In the genomic region with DNA sequence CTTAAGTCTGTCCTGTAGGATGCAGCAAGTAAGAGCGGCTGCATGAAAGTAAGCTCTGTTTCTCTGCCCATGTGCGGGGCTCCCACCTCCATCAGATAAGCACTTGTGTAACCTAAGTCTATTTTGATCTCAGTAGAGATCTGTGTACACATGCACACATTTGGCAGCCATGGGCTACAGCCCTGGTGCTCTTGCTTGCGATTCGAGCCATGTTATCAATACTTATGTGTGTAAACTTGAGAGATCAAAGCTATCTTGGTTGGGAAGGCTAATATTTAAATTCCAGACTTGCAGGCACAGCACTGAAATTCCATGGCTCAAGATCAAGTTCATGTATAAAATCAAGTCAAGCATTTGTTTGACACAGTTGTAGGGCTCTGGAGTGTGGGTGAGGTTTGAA, we compare ENCODE assay signal across 1 cellular context.
A peak's percentile ranks its signal among the peaks of the same experiment; 100 is the strongest.
TF ChIP-seq lines count a peak whose summit lies in the region.

No MANE protein-coding gene starts in this region.

TF ChIP-seq in HepG2, 621 proteins besides CTCF, POLR2A, EP300 and RAD21 (continued from another document and continues in another):
- TF ChIP-seq, protein P1, sequence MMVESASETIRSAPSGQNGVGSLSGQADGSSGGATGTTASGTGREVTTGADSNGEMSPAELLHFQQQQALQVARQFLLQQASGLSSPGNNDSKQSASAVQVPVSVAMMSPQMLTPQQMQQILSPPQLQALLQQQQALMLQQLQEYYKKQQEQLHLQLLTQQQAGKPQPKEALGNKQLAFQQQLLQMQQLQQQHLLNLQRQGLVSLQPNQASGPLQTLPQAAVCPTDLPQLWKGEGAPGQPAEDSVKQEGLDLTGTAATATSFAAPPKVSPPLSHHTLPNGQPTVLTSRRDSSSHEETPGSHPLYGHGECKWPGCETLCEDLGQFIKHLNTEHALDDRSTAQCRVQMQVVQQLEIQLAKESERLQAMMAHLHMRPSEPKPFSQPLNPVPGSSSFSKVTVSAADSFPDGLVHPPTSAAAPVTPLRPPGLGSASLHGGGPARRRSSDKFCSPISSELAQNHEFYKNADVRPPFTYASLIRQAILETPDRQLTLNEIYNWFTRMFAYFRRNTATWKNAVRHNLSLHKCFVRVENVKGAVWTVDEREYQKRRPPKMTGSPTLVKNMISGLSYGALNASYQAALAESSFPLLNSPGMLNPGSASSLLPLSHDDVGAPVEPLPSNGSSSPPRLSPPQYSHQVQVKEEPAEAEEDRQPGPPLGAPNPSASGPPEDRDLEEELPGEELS (CRISPR knock-in tag; IDR thresholded peaks at IDR 0.05), result peak; percentile 97
- TF ChIP-seq NKX3-1 (CRISPR knock-in tag; IDR thresholded peaks at IDR 0.05), result peak; percentile 79; the same call in 1 of the 2 replicates
- TF ChIP-seq, protein P2, sequence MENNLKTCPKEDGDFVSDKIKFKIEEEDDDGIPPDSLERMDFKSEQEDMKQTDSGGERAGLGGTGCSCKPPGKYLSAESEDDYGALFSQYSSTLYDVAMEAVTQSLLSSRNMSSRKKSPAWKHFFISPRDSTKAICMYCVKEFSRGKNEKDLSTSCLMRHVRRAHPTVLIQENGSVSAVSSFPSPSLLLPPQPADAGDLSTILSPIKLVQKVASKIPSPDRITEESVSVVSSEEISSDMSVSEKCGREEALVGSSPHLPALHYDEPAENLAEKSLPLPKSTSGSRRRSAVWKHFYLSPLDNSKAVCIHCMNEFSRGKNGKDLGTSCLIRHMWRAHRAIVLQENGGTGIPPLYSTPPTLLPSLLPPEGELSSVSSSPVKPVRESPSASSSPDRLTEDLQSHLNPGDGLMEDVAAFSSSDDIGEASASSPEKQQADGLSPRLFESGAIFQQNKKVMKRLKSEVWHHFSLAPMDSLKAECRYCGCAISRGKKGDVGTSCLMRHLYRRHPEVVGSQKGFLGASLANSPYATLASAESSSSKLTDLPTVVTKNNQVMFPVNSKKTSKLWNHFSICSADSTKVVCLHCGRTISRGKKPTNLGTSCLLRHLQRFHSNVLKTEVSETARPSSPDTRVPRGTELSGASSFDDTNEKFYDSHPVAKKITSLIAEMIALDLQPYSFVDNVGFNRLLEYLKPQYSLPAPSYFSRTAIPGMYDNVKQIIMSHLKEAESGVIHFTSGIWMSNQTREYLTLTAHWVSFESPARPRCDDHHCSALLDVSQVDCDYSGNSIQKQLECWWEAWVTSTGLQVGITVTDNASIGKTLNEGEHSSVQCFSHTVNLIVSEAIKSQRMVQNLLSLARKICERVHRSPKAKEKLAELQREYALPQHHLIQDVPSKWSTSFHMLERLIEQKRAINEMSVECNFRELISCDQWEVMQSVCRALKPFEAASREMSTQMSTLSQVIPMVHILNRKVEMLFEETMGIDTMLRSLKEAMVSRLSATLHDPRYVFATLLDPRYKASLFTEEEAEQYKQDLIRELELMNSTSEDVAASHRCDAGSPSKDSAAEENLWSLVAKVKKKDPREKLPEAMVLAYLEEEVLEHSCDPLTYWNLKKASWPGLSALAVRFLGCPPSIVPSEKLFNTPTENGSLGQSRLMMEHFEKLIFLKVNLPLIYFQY (CRISPR knock-in tag; IDR thresholded peaks at IDR 0.05; ENCODE audit: borderline replicate concordance), result peak; percentile 59; the same call in 1 of the 2 replicates
- TF ChIP-seq ELF4 (CRISPR knock-in tag; IDR thresholded peaks at IDR 0.05; ENCODE audit: borderline replicate concordance), result no peak
- TF ChIP-seq AHR (CRISPR knock-in tag; IDR thresholded peaks at IDR 0.05), result no peak
- TF ChIP-seq TCF12 (IDR thresholded peaks at IDR 0.05), result no peak
- TF ChIP-seq TCF12 (CRISPR knock-in tag; IDR thresholded peaks at IDR 0.05), result peak; percentile 96
- peak; percentile 81 for TF ChIP-seq FOXK2 (IDR thresholded peaks at IDR 0.05)
- TF ChIP-seq, protein P3, sequence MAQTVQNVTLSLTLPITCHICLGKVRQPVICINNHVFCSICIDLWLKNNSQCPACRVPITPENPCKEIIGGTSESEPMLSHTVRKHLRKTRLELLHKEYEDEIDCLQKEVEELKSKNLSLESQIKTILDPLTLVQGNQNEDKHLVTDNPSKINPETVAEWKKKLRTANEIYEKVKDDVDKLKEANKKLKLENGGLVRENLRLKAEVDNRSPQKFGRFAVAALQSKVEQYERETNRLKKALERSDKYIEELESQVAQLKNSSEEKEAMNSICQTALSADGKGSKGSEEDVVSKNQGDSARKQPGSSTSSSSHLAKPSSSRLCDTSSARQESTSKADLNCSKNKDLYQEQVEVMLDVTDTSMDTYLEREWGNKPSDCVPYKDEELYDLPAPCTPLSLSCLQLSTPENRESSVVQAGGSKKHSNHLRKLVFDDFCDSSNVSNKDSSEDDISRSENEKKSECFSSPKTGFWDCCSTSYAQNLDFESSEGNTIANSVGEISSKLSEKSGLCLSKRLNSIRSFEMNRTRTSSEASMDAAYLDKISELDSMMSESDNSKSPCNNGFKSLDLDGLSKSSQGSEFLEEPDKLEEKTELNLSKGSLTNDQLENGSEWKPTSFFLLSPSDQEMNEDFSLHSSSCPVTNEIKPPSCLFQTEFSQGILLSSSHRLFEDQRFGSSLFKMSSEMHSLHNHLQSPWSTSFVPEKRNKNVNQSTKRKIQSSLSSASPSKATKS (CRISPR knock-in tag; IDR thresholded peaks at IDR 0.05), result no peak
- TF ChIP-seq SIX1 (CRISPR knock-in tag; IDR thresholded peaks at IDR 0.05; ENCODE audit: borderline replicate concordance), result peak; percentile 90
- TF ChIP-seq MEF2D (CRISPR knock-in tag; IDR thresholded peaks at IDR 0.05), result peak; percentile 99
- TF ChIP-seq ZNF230 (CRISPR knock-in tag; IDR thresholded peaks at IDR 0.05), result peak; percentile 31; the same call in 1 of the 2 replicates
- no peak for TF ChIP-seq ZNF570 (CRISPR knock-in tag; IDR thresholded peaks at IDR 0.05; ENCODE audit: borderline replicate concordance)
- peak; percentile 71 for TF ChIP-seq LCORL (IDR thresholded peaks at IDR 0.05)
- TF ChIP-seq LCORL (CRISPR knock-in tag; IDR thresholded peaks at IDR 0.05), result peak; percentile 20; the same call in 1 of the 2 replicates
- peak; percentile 85 for TF ChIP-seq KDM1A (CRISPR knock-in tag; IDR thresholded peaks at IDR 0.05)
- TF ChIP-seq ZNF292 (CRISPR knock-in tag; IDR thresholded peaks at IDR 0.05; ENCODE audit: borderline replicate concordance, low read depth), result peak; percentile 80; the same call in 1 of the 2 replicates
- TF ChIP-seq STAG1 (CRISPR knock-in tag; IDR thresholded peaks at IDR 0.05), result peak; percentile 43
- no peak for TF ChIP-seq ZNF382 (CRISPR knock-in tag; IDR thresholded peaks at IDR 0.05; ENCODE audit: borderline replicate concordance)
- peak; percentile 75; the same call in 1 of the 2 replicates for TF ChIP-seq SOX13 (IDR thresholded peaks at IDR 0.05)
- peak in 1 of 2 experiments; percentile 95; a peak in 2 of 4 replicates for TF ChIP-seq SOX13 (CRISPR knock-in tag; conservative IDR thresholded peaks at IDR 0.05 in 1 of 2, IDR thresholded peaks at IDR 0.05 in 1 of 2)
- TF ChIP-seq ZNF34 (CRISPR knock-in tag; IDR thresholded peaks at IDR 0.05; ENCODE audit: borderline replicate concordance), result 0 out of 2 replicates have a peak, but pooled peaks have one; percentile 41
- no peak for TF ChIP-seq GZF1 (CRISPR knock-in tag; IDR thresholded peaks at IDR 0.05)
- TF ChIP-seq CREB1 (IDR thresholded peaks at IDR 0.05), result no peak
- peak; percentile 84 for TF ChIP-seq CREB1 (CRISPR knock-in tag; IDR thresholded peaks at IDR 0.05)
- TF ChIP-seq, protein P4, sequence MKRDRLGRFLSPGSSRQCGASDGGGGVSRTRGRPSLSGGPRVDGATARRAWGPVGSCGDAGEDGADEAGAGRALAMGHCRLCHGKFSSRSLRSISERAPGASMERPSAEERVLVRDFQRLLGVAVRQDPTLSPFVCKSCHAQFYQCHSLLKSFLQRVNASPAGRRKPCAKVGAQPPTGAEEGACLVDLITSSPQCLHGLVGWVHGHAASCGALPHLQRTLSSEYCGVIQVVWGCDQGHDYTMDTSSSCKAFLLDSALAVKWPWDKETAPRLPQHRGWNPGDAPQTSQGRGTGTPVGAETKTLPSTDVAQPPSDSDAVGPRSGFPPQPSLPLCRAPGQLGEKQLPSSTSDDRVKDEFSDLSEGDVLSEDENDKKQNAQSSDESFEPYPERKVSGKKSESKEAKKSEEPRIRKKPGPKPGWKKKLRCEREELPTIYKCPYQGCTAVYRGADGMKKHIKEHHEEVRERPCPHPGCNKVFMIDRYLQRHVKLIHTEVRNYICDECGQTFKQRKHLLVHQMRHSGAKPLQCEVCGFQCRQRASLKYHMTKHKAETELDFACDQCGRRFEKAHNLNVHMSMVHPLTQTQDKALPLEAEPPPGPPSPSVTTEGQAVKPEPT (CRISPR knock-in tag; IDR thresholded peaks at IDR 0.05; ENCODE audit: low read depth), result no peak
- TF ChIP-seq ZNF878 (CRISPR knock-in tag; IDR thresholded peaks at IDR 0.05), result peak; percentile 84
- TF ChIP-seq MBD4 (IDR thresholded peaks at IDR 0.05; ENCODE audit: borderline replicate concordance, low read length), result peak; percentile 90; the same call in 1 of the 2 replicates
- TF ChIP-seq ZSCAN9 (CRISPR knock-in tag; IDR thresholded peaks at IDR 0.05; ENCODE audit: borderline replicate concordance), result peak; percentile 75
- peak; percentile 38; the same call in 1 of the 2 replicates for TF ChIP-seq ZNF121 (CRISPR knock-in tag; IDR thresholded peaks at IDR 0.05)
- TF ChIP-seq GABPB1 (CRISPR knock-in tag; IDR thresholded peaks at IDR 0.05), result peak; percentile 42; the same call in 1 of the 2 replicates
- TF ChIP-seq, protein P5, sequence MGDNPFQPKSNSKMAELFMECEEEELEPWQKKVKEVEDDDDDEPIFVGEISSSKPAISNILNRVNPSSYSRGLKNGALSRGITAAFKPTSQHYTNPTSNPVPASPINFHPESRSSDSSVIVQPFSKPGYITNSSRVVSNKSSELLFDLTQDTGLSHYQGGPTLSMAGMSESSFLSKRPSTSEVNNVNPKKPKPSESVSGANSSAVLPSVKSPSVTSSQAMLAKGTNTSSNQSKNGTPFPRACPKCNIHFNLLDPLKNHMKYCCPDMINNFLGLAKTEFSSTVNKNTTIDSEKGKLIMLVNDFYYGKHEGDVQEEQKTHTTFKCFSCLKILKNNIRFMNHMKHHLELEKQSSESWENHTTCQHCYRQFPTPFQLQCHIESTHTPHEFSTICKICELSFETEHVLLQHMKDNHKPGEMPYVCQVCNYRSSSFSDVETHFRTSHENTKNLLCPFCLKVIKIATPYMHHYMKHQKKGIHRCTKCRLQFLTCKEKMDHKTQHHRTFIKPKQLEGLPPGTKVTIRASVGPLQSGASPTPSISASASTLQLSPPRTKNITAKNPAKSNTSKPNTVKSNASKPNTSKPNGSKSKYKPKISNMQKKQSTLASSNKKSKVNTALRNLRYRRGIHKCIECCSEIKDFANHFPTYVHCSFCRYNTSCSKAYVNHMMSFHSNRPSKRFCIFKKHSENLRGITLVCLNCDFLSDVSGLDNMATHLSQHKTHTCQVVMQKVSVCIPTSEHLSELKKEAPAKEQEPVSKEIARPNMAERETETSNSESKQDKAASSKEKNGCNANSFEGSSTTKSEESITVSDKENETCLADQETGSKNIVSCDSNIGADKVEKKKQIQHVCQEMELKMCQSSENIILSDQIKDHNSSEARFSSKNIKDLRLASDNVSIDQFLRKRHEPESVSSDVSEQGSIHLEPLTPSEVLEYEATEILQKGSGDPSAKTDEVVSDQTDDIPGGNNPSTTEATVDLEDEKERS (CRISPR knock-in tag; IDR thresholded peaks at IDR 0.05), result peak; percentile 90
- peak; percentile 83 for TF ChIP-seq KAT8 (CRISPR knock-in tag; IDR thresholded peaks at IDR 0.05)
- TF ChIP-seq, protein P6, sequence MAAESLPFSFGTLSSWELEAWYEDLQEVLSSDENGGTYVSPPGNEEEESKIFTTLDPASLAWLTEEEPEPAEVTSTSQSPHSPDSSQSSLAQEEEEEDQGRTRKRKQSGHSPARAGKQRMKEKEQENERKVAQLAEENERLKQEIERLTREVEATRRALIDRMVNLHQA (CRISPR knock-in tag; IDR thresholded peaks at IDR 0.05), result 0 out of 2 replicates have a peak, but pooled peaks have one; percentile 33
- no peak for TF ChIP-seq SOX6 (IDR thresholded peaks at IDR 0.05)
- peak; percentile 94 for TF ChIP-seq SOX6 (CRISPR knock-in tag; IDR thresholded peaks at IDR 0.05)
- TF ChIP-seq, protein P7, sequence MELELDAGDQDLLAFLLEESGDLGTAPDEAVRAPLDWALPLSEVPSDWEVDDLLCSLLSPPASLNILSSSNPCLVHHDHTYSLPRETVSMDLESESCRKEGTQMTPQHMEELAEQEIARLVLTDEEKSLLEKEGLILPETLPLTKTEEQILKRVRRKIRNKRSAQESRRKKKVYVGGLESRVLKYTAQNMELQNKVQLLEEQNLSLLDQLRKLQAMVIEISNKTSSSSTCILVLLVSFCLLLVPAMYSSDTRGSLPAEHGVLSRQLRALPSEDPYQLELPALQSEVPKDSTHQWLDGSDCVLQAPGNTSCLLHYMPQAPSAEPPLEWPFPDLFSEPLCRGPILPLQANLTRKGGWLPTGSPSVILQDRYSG (CRISPR knock-in tag; IDR thresholded peaks at IDR 0.05), result no peak
- TF ChIP-seq POGZ (CRISPR knock-in tag; IDR thresholded peaks at IDR 0.05), result peak; percentile 85
- TF ChIP-seq NR2F2 (IDR thresholded peaks at IDR 0.05; ENCODE audit: borderline replicate concordance, low read depth), result peak; percentile 79; the same call in 1 of the 2 replicates
- TF ChIP-seq PAWR (CRISPR knock-in tag; IDR thresholded peaks at IDR 0.05; ENCODE audit: borderline replicate concordance), result no peak
- TF ChIP-seq ZNF7 (CRISPR knock-in tag; IDR thresholded peaks at IDR 0.05), result no peak
- peak; percentile 99 for TF ChIP-seq NCOR1 (IDR thresholded peaks at IDR 0.05; ENCODE audit: borderline replicate concordance, low read length)
- no peak for TF ChIP-seq ZNF83 (CRISPR knock-in tag; IDR thresholded peaks at IDR 0.05; ENCODE audit: borderline replicate concordance)
- TF ChIP-seq, protein P8, sequence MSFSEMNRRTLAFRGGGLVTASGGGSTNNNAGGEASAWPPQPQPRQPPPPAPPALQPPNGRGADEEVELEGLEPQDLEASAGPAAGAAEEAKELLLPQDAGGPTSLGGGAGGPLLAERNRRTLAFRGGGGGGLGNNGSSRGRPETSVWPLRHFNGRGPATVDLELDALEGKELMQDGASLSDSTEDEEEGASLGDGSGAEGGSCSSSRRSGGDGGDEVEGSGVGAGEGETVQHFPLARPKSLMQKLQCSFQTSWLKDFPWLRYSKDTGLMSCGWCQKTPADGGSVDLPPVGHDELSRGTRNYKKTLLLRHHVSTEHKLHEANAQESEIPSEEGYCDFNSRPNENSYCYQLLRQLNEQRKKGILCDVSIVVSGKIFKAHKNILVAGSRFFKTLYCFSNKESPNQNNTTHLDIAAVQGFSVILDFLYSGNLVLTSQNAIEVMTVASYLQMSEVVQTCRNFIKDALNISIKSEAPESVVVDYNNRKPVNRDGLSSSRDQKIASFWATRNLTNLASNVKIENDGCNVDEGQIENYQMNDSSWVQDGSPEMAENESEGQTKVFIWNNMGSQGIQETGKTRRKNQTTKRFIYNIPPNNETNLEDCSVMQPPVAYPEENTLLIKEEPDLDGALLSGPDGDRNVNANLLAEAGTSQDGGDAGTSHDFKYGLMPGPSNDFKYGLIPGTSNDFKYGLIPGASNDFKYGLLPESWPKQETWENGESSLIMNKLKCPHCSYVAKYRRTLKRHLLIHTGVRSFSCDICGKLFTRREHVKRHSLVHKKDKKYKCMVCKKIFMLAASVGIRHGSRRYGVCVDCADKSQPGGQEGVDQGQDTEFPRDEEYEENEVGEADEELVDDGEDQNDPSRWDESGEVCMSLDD (CRISPR knock-in tag; IDR thresholded peaks at IDR 0.05; ENCODE audit: borderline replicate concordance), result peak; percentile 55; the same call in 1 of the 2 replicates
- no peak for TF ChIP-seq NFRKB (IDR thresholded peaks at IDR 0.05)
- TF ChIP-seq FOXK1 (CRISPR knock-in tag; IDR thresholded peaks at IDR 0.05; ENCODE audit: borderline replicate concordance, low read depth), result peak; percentile 98
- TF ChIP-seq MEIS2 (CRISPR knock-in tag; IDR thresholded peaks at IDR 0.05), result peak; percentile 72
